ENCODE assay signal across 3 cellular contexts in genomic region chr4:134848681-134849080, GRCh38.
TF ChIP-seq lines count a peak whose summit lies in the region.

No MANE protein-coding gene starts in this region.

TF ChIP-seq in HepG2, 621 proteins besides CTCF, POLR2A, EP300 and RAD21:
- TF ChIP-seq THRA (CRISPR knock-in tag; IDR thresholded peaks at IDR 0.05; ENCODE audit: borderline replicate concordance) (no peak), MAFF (IDR thresholded peaks at IDR 0.05; ENCODE audit: low read depth, low read length) (peak; percentile 63), MAFK (conservative IDR thresholded peaks at IDR 0.05 in 1 of 2, IDR thresholded peaks at IDR 0.05 in 1 of 2; ENCODE audit: low read length in 2 of 2) (peak in 1 of 2 experiments; percentile 79; a peak in 3 of 4 replicates)

TF ChIP-seq in IMR-90, 13 proteins besides CTCF, POLR2A, EP300 and RAD21:
- 0 out of 2 replicates have a peak, but pooled peaks have one; percentile 7 for TF ChIP-seq MAFK (IDR thresholded peaks at IDR 0.05; ENCODE audit: low read depth, low read length)
- TF ChIP-seq NFE2L2 (IDR thresholded peaks at IDR 0.05; ENCODE audit: low read depth, low read length), result no peak

TF ChIP-seq in K562, 482 proteins besides CTCF, POLR2A, EP300 and RAD21:
- peak; percentile 39; the same call in 1 of the 2 replicates for TF ChIP-seq ZNF316 (IDR thresholded peaks at IDR 0.05)
- no peak for TF ChIP-seq EGR1 (conservative IDR thresholded peaks at IDR 0.05)
